In the genomic region with DNA sequence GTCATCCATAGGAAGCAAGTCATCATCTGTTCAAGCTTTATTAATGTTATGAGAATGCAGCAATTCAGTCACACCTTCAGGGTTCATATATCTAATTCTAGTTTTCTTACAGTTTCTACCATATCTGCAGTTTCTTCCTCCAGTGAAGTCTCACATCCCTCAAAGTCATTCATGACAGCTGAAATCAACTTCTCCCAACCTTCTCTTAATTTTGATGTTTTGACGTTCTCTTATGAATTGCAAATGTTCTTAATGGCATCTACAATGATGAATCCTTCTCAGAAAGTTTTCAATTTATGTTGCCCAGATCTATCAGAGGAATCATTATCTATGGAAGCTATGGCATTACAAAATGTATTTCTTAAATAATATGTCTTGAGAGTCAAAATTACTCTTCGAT, we compare ENCODE assay signal across 8 cellular contexts.
"Had no signal": no experiment of that assay in that cellular context is flagged by ENCODE, and none has a peak within 500 bp of the region (broad histone marks: within the 10 kb centered on the region; RNA-seq: fewer than 3 reads in every experiment).

No MANE protein-coding gene starts in this region.

- ATAC-seq: GM12878 had no signal

- FAIRE-seq: G401.6, GM12878, GM12891, GM12892, GM18507, GM19239 had no signal

- H3K4me3 ChIP-seq: GM12878 had no signal

- DNase-seq: GDM1, GF-D8 had no signal
